Comparison of ENCODE assay signal across 7 cellular contexts in the genomic region with DNA sequence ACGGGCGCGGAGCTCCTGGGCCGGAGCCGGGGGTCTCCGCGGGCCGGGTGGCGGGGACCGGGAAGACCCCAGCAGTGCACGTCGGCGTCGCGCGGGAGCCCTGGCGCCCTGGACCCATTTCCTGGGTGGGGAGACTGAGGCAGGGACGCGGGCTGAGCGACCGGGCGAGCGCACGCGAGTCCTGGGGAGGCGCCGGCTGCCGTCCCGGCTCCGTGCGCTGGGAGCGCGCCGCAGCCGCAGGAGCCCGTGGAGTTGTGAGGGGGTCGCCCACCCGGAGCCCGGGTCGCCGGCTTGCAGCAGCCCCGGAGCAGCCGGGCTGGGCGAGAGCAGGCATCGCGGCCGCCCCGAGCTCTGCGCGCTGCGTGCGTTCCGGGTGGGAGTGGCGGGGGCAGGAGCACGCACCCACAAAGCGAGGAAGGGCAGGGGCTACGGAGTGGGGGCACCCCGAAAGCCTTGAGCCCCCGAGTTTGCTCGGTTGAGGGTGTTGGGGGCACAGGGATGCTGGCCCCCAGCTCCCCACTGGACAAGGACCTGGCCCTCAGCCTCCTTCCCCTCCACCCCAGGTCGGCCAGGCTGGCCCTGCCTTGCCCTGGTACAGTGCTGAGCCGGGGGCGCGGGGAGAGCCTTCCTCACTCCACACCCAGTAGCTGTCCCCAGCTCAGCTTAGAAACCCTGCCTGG. TPM values are rescaled to one million over a fixed set of nuclear protein-coding genes. Genes with fewer than 3 reads are reported as not detected.
DNase-seq lines count a peak whose midpoint lies in the region; ATAC-seq and TF ChIP-seq lines count a peak whose summit lies in the region.

No MANE protein-coding gene starts in this region.

- no peaks in the 10 kb centered on the region for H3K36me3 ChIP-seq in PC-3 (ENCODE audit: low read depth, low read length)
- H3K36me3 ChIP-seq in effector memory CD4-positive, alpha-beta T cell (ENCODE audit: control insufficient read depth, insufficient read depth, low read length), result no peaks in the 10 kb centered on the region

- H3K27me3 ChIP-seq in PC-3 (ENCODE audit: low read length), result no peaks in the 10 kb centered on the region
- peaks cover 40% of the 10 kb centered on the region for H3K27me3 ChIP-seq in effector memory CD4-positive, alpha-beta T cell (replicated peaks; ENCODE audit: control insufficient read depth, insufficient read depth, low read length, poor library complexity, severe bottlenecking)

- H3K79me2 ChIP-seq in PC-3 (ENCODE audit: low read length), result no peaks in the 10 kb centered on the region; the same call in 1 of the 2 replicates

- ATAC-seq in PC-3, result peak; percentile 21
- ATAC-seq in HG03469 (IDR thresholded peaks at IDR 0.05; ENCODE audit: unreplicated experiment), result no peak

- H3K27me3 Mint-ChIP-seq in nephron (ENCODE audit: low read depth), result peaks cover 79% of the 10 kb centered on the region

- H3F3A ChIP-seq in PC-3 (ENCODE audit: low read length, unreplicated experiment), result no peaks in the 10 kb centered on the region

- H3K4me2 ChIP-seq in PC-3 (ENCODE audit: low read length), result peak overlapping the region; percentile 94

- DNase-seq in GM13977 (ENCODE audit: low spot score) (peak; percentile 54), PC-3 (peak; percentile 43), DMS79 (lab: John Stamatoyannopoulos, UW) (no peak), iPS-NIHi11 (ENCODE audit: low spot score) (no peak)
- no peak for DNase-seq in effector memory CD4-positive, alpha-beta T cell

- TF ChIP-seq CTCF in GM13977 (IDR thresholded peaks at IDR 0.05; ENCODE audit: extremely low read depth, insufficient read depth, missing control alignments) (no peak), PC-3 (conservative IDR thresholded peaks at IDR 0.05; ENCODE audit: low read depth, low read length) (no peak), nephron (IDR thresholded peaks at IDR 0.05; ENCODE audit: unreplicated experiment in 3 of 3) (no peak)

- H3K4me1 ChIP-seq in PC-3 (ENCODE audit: insufficient read depth, low read length), result peaks cover 23% of the 10 kb centered on the region
- H3K4me1 ChIP-seq in effector memory CD4-positive, alpha-beta T cell (ENCODE audit: control insufficient read depth, insufficient read depth, low read length, poor library complexity, severe bottlenecking), result peaks cover 26% of the 10 kb centered on the region

- H3K9me3 ChIP-seq in PC-3 (ENCODE audit: low read length), result no peaks in the 10 kb centered on the region
- no peaks in the 10 kb centered on the region for H3K9me3 ChIP-seq in effector memory CD4-positive, alpha-beta T cell (ENCODE audit: control insufficient read depth, low read length)

- H3K36me3 Mint-ChIP-seq in nephron (ENCODE audit: low read depth), result no peaks in the 10 kb centered on the region

- H2AFZ ChIP-seq in PC-3 (ENCODE audit: low read length), result peak overlapping the region; percentile 91

- peak overlapping the region; percentile 70 for H3K9ac ChIP-seq in PC-3 (ENCODE audit: low read length)

- H4K20me1 ChIP-seq in PC-3 (ENCODE audit: low read length), result no peaks in the 10 kb centered on the region

- no peaks in the 10 kb centered on the region for H3K9me3 Mint-ChIP-seq in nephron

- peak overlapping the region; percentile 69 to 76 (median 73) for H3K4me3 Mint-ChIP-seq in nephron

- BruUV-seq in PC-3 (replicated peaks; lab: Mats Ljungman, UMichigan), result no TSS peak

- peak overlapping the region; percentile 85 for H3K4me3 ChIP-seq in PC-3 (ENCODE audit: low read length)
- peak overlapping the region; percentile 45 for H3K4me3 ChIP-seq in effector memory CD4-positive, alpha-beta T cell (ENCODE audit: insufficient read depth, low read depth, low read length, poor library complexity, severe bottlenecking)

- H3K27ac Mint-ChIP-seq in nephron, result no peak overlapping the region

- H3K27ac ChIP-seq in PC-3 (ENCODE audit: low read length), result no peak overlapping the region
- no peak overlapping the region for H3K27ac ChIP-seq in effector memory CD4-positive, alpha-beta T cell (ENCODE audit: insufficient read depth, low read length, poor library complexity, severe bottlenecking)

- CTCF ChIA-PET in PC-3 (lab: Charles Lee), result no interaction called here

- POLR2A ChIA-PET in PC-3 (lab: Charles Lee; ENCODE audit: unreplicated experiment), result interaction anchor here (0.6 kb wide), 1 partner anchor 9 kb away, joined by 3 read pairs; no protein-coding TSS in a partner anchor

- in situ Hi-C loops in GM13977 (cut with MboI; ENCODE audit: low pct_unique_long_range_greater_than_20kb, low sequenced_read_pairs, unreplicated experiment), result no loop called here

- no peaks in the 10 kb centered on the region for H3K9me2 ChIP-seq in PC-3 (replicated peaks; ENCODE audit: low read length)

- no peaks in the 10 kb centered on the region for H3K4me1 Mint-ChIP-seq in nephron

- intact Hi-C loops in PC-3 (cut with micrococcal nuclease), result loop anchor here (2.0 to 5.0 kb wide), 3 partner anchors 44 to 222 kb away; no protein-coding TSS in a partner anchor

RNA-seq across cellular contexts. Expression of a gene that starts 0.6 kb away (rescaled TPM):
- total RNA-seq in PC-3 (2014; rRNA removed), result 30.2 and 31.8 TPM in 2 replicates

Comparison
In these comparisons a context has a peak if more than half of its experiments do, and no peak if none do; other contexts are left out.
1. DNase-seq: peak in GM13977 (single experiment) and PC-3 (single experiment); none in effector memory CD4-positive, alpha-beta T cell (0 of 3), DMS79 (single experiment) and iPS-NIHi11 (single experiment).